25 cellular contexts compared by ENCODE assay signal in the genomic region with DNA sequence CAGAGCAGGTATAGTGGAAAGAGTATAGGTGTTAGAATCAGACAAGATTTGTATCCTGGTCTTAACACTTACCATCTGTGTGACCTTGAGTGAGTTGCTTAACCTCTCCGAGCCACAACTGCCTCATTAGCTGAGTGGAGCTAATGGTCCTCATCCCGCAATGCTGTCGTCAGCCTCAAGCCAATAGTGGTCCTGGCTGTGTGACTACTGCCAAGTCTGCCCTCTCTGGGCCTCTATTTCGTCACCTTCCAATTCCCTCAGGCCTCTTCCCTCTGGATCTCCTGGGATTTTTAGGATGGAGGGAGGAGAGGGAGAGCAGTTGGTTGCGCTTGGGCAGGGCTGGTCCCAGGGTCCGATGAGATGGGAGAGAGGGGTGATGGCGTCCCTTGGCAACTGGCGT. TPM values are rescaled to one million over a fixed set of nuclear protein-coding genes. Genes with fewer than 3 reads are reported as not detected.
DNase-seq lines count a peak whose midpoint lies in the region; ATAC-seq and TF ChIP-seq lines count a peak whose summit lies in the region.
"Had no signal": no experiment of that assay in that cellular context is flagged by ENCODE, and none has a peak within 500 bp of the region (broad histone marks: within the 10 kb centered on the region; RNA-seq: fewer than 3 reads in every experiment).

No MANE protein-coding gene starts in this region.

- H3K27me3 Mint-ChIP-seq in endodermal cell (ENCODE audit: insufficient read depth) (no peaks in the 10 kb centered on the region), Calu3 (ENCODE audit: unreplicated experiment) (no peaks in the 10 kb centered on the region)
- H3K27me3 Mint-ChIP-seq: activated B cell treated with CpG ODN at 0.5 μM for 24 hours had no signal

- H3K9me3 Mint-ChIP-seq in endodermal cell (no peaks in the 10 kb centered on the region), Calu3 (ENCODE audit: low read depth, unreplicated experiment) (no peaks in the 10 kb centered on the region)
- H3K9me3 Mint-ChIP-seq: activated B cell treated with CpG ODN at 0.5 μM for 24 hours; activated T-helper 1 cell treated with anti-CD3 and anti-CD28 coated beads, Interleukin-12 subunit alpha, Interleukin-12 subunit beta, Interleukin-2, Interleukin-4 antibody, amounts not matched to agents 30 ng/mL and 10 ng/mL and 1 ng/mL, durations not matched to agents 14 hours and 24 hours and 36 hours; stimulated activated effector memory CD8-positive, alpha-beta T cell treated with anti-CD3 and anti-CD28 coated beads, Interleukin-12 subunit alpha, Interleukin-12 subunit beta, amount 100 ng/mL, for 72 hours had no signal

- H3K4me1 ChIP-seq in right cardiac atrium (ENCODE audit: control insufficient read depth, insufficient read depth, low read length) (peaks cover 17% of the 10 kb centered on the region), lower lobe of right lung (peaks cover 60% of the 10 kb centered on the region), endodermal cell (ENCODE audit: control insufficient read depth, insufficient read depth, low read length) (no peaks in the 10 kb centered on the region)

- H3K36me3 Mint-ChIP-seq in endodermal cell (ENCODE audit: low read depth) = peaks cover 37% of the 10 kb centered on the region
- H3K36me3 Mint-ChIP-seq in Calu3 (ENCODE audit: insufficient read depth, unreplicated experiment) = peaks cover 16% of the 10 kb centered on the region

- no peak overlapping the region for H3K4me3 ChIP-seq in right cardiac atrium (ENCODE audit: low read length)
- no peak overlapping the region for H3K4me3 ChIP-seq in lower lobe of right lung
- no peak overlapping the region for H3K4me3 ChIP-seq in endodermal cell (ENCODE audit: low read length)
- H3K4me3 ChIP-seq: cardiac muscle cell, GM23248, smooth muscle cell had no signal

- BruUV-seq in Calu3 (replicated peaks; lab: Mats Ljungman, UMichigan) = no TSS peak

- H3K4me3 Mint-ChIP-seq in endodermal cell (no peak overlapping the region), Calu3 (ENCODE audit: low read depth, unreplicated experiment) (no peak overlapping the region)
- H3K4me3 Mint-ChIP-seq: activated B cell treated with CpG ODN at 0.5 μM for 24 hours; activated T-helper 1 cell treated with anti-CD3 and anti-CD28 coated beads, Interleukin-12 subunit alpha, Interleukin-12 subunit beta, Interleukin-2, Interleukin-4 antibody, amounts not matched to agents 30 ng/mL and 10 ng/mL and 1 ng/mL, durations not matched to agents 14 hours and 24 hours and 36 hours; stimulated activated effector memory CD8-positive, alpha-beta T cell treated with anti-CD3 and anti-CD28 coated beads, Interleukin-12 subunit alpha, Interleukin-12 subunit beta, amount 100 ng/mL, for 72 hours had no signal

- no peak for ATAC-seq in right cardiac atrium
- ATAC-seq in left ventricle myocardium superior = no peak
- no peak for ATAC-seq in lower lobe of right lung
- ATAC-seq in GM21367 (IDR thresholded peaks at IDR 0.05; ENCODE audit: unreplicated experiment) = no peak
- ATAC-seq: stimulated activated effector memory CD8-positive, alpha-beta T cell treated with anti-CD3 and anti-CD28 coated beads, Interleukin-12 subunit alpha, Interleukin-12 subunit beta, amount 100 ng/mL, for 72 hours had no signal

- no peak overlapping the region for H3K9ac ChIP-seq in endodermal cell (ENCODE audit: extremely low read depth, low read length, poor library complexity, severe bottlenecking)
- H3K9ac ChIP-seq: GM23248 had no signal

- H3K27me3 ChIP-seq in right cardiac atrium (ENCODE audit: control insufficient read depth, insufficient read depth) (no peaks in the 10 kb centered on the region), lower lobe of right lung (ENCODE audit: low read depth) (no peaks in the 10 kb centered on the region), endodermal cell (ENCODE audit: control insufficient read depth, insufficient read depth, low read length, poor library complexity, severe bottlenecking) (no peaks in the 10 kb centered on the region)
- H3K27me3 ChIP-seq: BE2C, cardiac muscle cell had no signal

- WGBS in right cardiac atrium = 79% methylated on average over 8 of the region's 8 CpGs
- 75 to 78% methylated on average over 4 to 8 of the region's 8 CpGs for WGBS in endodermal cell (ENCODE audit: insufficient coverage in 1 of 2, insufficient read length in 1 of 2), 2 experiments

- peaks cover 99% of the 10 kb centered on the region for H3K36me3 ChIP-seq in lower lobe of right lung
- H3K36me3 ChIP-seq in endodermal cell (ENCODE audit: control insufficient read depth, insufficient read depth, low read length) = peaks cover 19% of the 10 kb centered on the region
- H3K36me3 ChIP-seq: BE2C had no signal

- CTCF ChIA-PET in Calu3 (lab: Charles Lee) = no interaction called here

- no peak for DNase-seq in right cardiac atrium
- DNase-seq in left ventricle myocardium superior = no peak
- no peak for DNase-seq in lower lobe of right lung
- no peak for DNase-seq in substantia nigra (lab: John Stamatoyannopoulos, UW)
- DNase-seq in endodermal cell = no peak
- DNase-seq in retina = no peak
- no peak for DNase-seq in Calu3
- DNase-seq: activated B cell treated with CpG ODN at 0.5 μM for 24 hours; activated naive CD4-positive, alpha-beta T cell treated with anti-CD3 and anti-CD28 coated beads, Interleukin-2, amount 50 U/mL, for 16 hours; amygdala; BE2C; DMS79; foreskin melanocyte; GF-D8; GM23248; NCI-H2081; NCI-H345; NCI-H82; trophoblast cell had no signal

- no peak overlapping the region for H3K27ac Mint-ChIP-seq in endodermal cell
- H3K27ac Mint-ChIP-seq in Calu3 (ENCODE audit: unreplicated experiment) = no peak overlapping the region
- H3K27ac Mint-ChIP-seq: activated B cell treated with CpG ODN at 0.5 μM for 24 hours; activated T-helper 1 cell treated with anti-CD3 and anti-CD28 coated beads, Interleukin-12 subunit alpha, Interleukin-12 subunit beta, Interleukin-2, Interleukin-4 antibody, amounts not matched to agents 30 ng/mL and 10 ng/mL and 1 ng/mL, durations not matched to agents 14 hours and 24 hours and 36 hours; stimulated activated effector memory CD8-positive, alpha-beta T cell treated with anti-CD3 and anti-CD28 coated beads, Interleukin-12 subunit alpha, Interleukin-12 subunit beta, amount 100 ng/mL, for 72 hours had no signal

- H3K4me1 Mint-ChIP-seq in endodermal cell (no peaks in the 10 kb centered on the region), Calu3 (ENCODE audit: low read depth, unreplicated experiment) (no peaks in the 10 kb centered on the region)
- H3K4me1 Mint-ChIP-seq: activated B cell treated with CpG ODN at 0.5 μM for 24 hours had no signal

- H3K9me3 ChIP-seq in right cardiac atrium (ENCODE audit: control insufficient read depth, low read length) (no peaks in the 10 kb centered on the region), lower lobe of right lung (no peaks in the 10 kb centered on the region), endodermal cell (ENCODE audit: control insufficient read depth, low read length) (no peaks in the 10 kb centered on the region)
- H3K9me3 ChIP-seq: BE2C had no signal

- intact Hi-C loops in right cardiac atrium (cut with DNase I) (loop anchor here in 1 of 4 donors (5.0 kb wide), 1 partner anchor 44 kb away; the partner anchor contains the start of gene STOM), left ventricle myocardium superior (cut with micrococcal nuclease) (loop anchor here (10.0 kb wide), 1 partner anchor 46 kb away; the partner anchor contains the start of gene STOM), lower lobe of right lung (cut with DNase I) (loop anchor here (10.0 kb wide), 1 partner anchor 46 kb away; the partner anchor contains the start of gene STOM), Calu3 (cut with micrococcal nuclease; ENCODE audit: unreplicated experiment) (no loop called here)

- TF ChIP-seq CTCF in lower lobe of right lung (IDR thresholded peaks at IDR 0.05) = no peak
- TF ChIP-seq CTCF in endodermal cell (conservative IDR thresholded peaks at IDR 0.05) = no peak
- TF ChIP-seq CTCF in Calu3 (IDR thresholded peaks at IDR 0.05; ENCODE audit: unreplicated experiment) = no peak

- H3K27ac ChIP-seq in right cardiac atrium (ENCODE audit: low read length) (peak overlapping the region; percentile 22), lower lobe of right lung (peak overlapping the region; percentile 86), substantia nigra (ENCODE audit: low read depth, low read length, poor library complexity, severe bottlenecking) (peak overlapping the region; percentile 36), endodermal cell (ENCODE audit: low read depth, low read length) (no peak overlapping the region)
- H3K27ac ChIP-seq: cardiac muscle cell, epithelial cell of prostate, GM23248 had no signal

RNA-seq across cellular contexts. Expression of gene STOM, which starts 41.6 kb away (rescaled TPM):
- total RNA-seq in right cardiac atrium = 100 to 1,000 TPM; 146 to 246 (median 172) TPM
- 153 TPM for polyA plus RNA-seq in right cardiac atrium
- total RNA-seq in left ventricle myocardium superior = 153 TPM
- 479 TPM for total RNA-seq in lower lobe of right lung
- 10 to 100 TPM; 26.6 to 35.6 TPM for total RNA-seq in endodermal cell
- 13.8 TPM for polyA plus RNA-seq in endodermal cell (2013, experiment 1 of 2)
- 13.0 TPM for polyA plus RNA-seq in endodermal cell (2013, experiment 2 of 2)
- total RNA-seq in Calu3 (2022) = 25.2 and 25.5 TPM in 2 replicates
